In the genomic region with DNA sequence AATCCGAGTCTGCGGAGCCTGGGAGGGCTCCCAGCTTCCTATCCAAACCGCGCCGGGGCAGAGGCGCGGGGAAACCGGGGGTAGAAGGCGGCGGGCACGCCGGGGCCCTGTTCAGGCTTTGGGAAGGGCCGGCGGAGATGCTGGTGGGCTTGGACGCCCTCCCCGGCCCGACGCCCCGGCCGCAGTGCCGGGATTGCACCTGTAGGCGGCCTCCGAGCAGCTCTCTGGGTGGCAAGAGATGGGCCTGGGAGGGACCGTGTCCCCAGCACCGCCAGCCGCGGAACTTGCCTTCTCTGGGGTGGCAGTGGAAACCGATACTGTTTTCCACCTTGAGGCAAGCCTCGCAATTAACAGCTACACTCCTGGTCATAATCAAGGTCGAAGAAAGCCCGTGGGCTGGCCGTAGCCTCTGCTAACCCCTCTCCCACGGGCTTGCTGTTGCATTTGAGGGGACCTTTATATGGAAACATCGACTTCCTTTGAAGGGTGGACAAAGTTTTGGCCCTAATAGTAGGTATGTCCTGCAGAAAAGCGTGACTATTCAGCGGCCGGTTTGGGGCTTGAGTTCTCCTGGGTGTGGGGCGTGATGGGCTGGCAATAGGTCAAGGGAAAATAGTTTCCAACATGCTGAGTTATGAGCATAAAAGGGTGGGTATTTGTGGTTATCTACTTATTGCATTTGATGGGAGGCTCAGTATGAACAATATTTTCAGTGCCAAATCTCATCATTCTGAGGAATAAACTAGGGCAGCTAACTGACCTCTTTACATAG, we compare ENCODE assay signal across 1 cellular context.
TF ChIP-seq lines count a peak whose summit lies in the region.

No MANE protein-coding gene starts in this region.

TF ChIP-seq in GM12878, 131 proteins besides CTCF, POLR2A, EP300 and RAD21:
- TF ChIP-seq CHD2 (IDR thresholded peaks at IDR 0.05; ENCODE audit: borderline replicate concordance, low read depth, low read length) (no peak), EED (IDR thresholded peaks at IDR 0.05; ENCODE audit: low read depth) (0 out of 2 replicates have a peak, but pooled peaks have one; percentile 24), CBX5 (IDR thresholded peaks at IDR 0.05; ENCODE audit: low read depth) (0 out of 2 replicates have a peak, but pooled peaks have one; percentile 13), ATF7 (IDR thresholded peaks at IDR 0.05; ENCODE audit: low read depth) (no peak), NBN (IDR thresholded peaks at IDR 0.05) (peak; percentile 60), MTA2 (IDR thresholded peaks at IDR 0.05; ENCODE audit: low read depth) (0 out of 2 replicates have a peak, but pooled peaks have one; percentile 11), SMC3 (IDR thresholded peaks at IDR 0.05; ENCODE audit: borderline replicate concordance, low read length) (peak; percentile 42; the same call in 1 of the 2 replicates), MYC (IDR thresholded peaks at IDR 0.05; ENCODE audit: insufficient read depth, insufficient read length, insufficient replicate concordance, low read length, severe bottlenecking) (no peak), STAT1 (conservative IDR thresholded peaks at IDR 0.05) (no peak)
- TF ChIP-seq, protein P1, sequence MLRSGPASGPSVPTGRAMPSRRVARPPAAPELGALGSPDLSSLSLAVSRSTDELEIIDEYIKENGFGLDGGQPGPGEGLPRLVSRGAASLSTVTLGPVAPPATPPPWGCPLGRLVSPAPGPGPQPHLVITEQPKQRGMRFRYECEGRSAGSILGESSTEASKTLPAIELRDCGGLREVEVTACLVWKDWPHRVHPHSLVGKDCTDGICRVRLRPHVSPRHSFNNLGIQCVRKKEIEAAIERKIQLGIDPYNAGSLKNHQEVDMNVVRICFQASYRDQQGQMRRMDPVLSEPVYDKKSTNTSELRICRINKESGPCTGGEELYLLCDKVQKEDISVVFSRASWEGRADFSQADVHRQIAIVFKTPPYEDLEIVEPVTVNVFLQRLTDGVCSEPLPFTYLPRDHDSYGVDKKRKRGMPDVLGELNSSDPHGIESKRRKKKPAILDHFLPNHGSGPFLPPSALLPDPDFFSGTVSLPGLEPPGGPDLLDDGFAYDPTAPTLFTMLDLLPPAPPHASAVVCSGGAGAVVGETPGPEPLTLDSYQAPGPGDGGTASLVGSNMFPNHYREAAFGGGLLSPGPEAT (IDR thresholded peaks at IDR 0.05; ENCODE audit: low read depth): peak; percentile 24; the same call in 1 of the 2 replicates
- TF ChIP-seq, protein P2, sequence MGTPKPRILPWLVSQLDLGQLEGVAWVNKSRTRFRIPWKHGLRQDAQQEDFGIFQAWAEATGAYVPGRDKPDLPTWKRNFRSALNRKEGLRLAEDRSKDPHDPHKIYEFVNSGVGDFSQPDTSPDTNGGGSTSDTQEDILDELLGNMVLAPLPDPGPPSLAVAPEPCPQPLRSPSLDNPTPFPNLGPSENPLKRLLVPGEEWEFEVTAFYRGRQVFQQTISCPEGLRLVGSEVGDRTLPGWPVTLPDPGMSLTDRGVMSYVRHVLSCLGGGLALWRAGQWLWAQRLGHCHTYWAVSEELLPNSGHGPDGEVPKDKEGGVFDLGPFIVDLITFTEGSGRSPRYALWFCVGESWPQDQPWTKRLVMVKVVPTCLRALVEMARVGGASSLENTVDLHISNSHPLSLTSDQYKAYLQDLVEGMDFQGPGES (IDR thresholded peaks at IDR 0.05): no peak
